In the genomic region with DNA sequence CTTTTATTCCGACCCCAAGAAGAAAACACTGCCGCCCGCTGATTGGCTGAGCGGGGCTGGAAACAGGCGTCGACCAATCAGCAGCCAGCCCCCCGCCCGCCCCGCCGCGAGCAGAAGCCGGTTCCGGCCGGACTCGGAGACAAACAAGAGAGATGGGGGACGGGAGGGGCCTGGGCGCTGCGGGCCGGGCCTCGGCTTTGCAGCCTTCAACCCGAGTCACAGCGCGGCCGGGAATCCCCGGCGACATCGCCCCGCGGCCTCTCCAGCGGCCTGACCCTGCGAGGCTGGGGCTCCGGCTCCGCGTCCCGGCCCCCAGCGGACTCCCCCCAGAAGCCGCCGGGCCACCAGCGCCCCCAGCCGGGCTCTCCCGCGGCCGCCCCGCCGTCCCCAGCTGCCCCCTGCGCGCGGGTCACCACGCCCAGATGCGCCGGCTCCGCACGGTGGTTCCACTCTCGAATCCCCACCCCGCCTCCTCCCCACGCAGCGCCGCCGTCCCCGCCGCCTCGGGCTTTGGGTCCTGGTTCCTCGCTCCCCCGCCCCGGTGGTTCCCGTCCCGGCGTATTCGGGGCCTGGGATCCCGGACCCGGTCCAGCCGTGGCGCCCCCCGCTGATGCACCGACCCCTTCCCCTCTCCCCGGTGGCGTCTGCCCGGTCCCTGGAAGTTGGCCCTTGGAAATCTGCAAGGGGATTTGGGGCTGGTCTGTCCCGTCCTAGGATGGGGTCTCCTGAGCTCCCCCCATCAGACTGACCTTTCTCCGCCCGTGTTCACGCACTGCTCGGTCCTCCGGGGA, we compare ENCODE assay signal across 8 cellular contexts. TPM values are rescaled to one million over a fixed set of nuclear protein-coding genes. Genes with fewer than 3 reads are reported as not detected.
DNase-seq lines count a peak whose midpoint lies in the region; ATAC-seq and TF ChIP-seq lines count a peak whose summit lies in the region.

No MANE protein-coding gene starts in this region.

- peak overlapping the region; percentile 76 for H3K4me3 ChIP-seq in choroid plexus epithelial cell (ENCODE audit: low read depth, low read length)

- intact Hi-C loops in activated CD4-positive, alpha-beta T cell treated with anti-CD3 and anti-CD28 coated beads for 36 hours (cut with DNase I, micrococcal nuclease) = loop anchor here (1.0 to 5.0 kb wide), 10 partner anchors 15 to 522 kb away; a partner anchor contains a TSS

- no peaks in the 10 kb centered on the region for H3K9me3 Mint-ChIP-seq in activated CD4-positive, alpha-beta T cell treated with anti-CD3 and anti-CD28 coated beads for 36 hours (ENCODE audit: low read depth)

- H3K4me3 Mint-ChIP-seq in activated CD4-positive, alpha-beta T cell treated with anti-CD3 and anti-CD28 coated beads for 36 hours = peak overlapping the region; percentile 76

- ATAC-seq in GM19035 (IDR thresholded peaks at IDR 0.05; ENCODE audit: unreplicated experiment) (peak; percentile 59), HG03354 (IDR thresholded peaks at IDR 0.05; ENCODE audit: poor library complexity, severe bottlenecking, unreplicated experiment) (peak; percentile 65)
- ATAC-seq in activated CD4-positive, alpha-beta T cell treated with anti-CD3 and anti-CD28 coated beads for 36 hours = peak; percentile 80

- H3K27me3 Mint-ChIP-seq in activated CD4-positive, alpha-beta T cell treated with anti-CD3 and anti-CD28 coated beads for 36 hours = peaks cover 12% of the 10 kb centered on the region

- peaks cover 7% of the 10 kb centered on the region for H3K4me1 Mint-ChIP-seq in activated CD4-positive, alpha-beta T cell treated with anti-CD3 and anti-CD28 coated beads for 36 hours

- CTCF ChIA-PET in activated CD4-positive, alpha-beta T cell treated with anti-CD3 and anti-CD28 coated beads for 36 hours (lab: Charles Lee) = interaction anchor here (0.6 to 2.3 kb wide), 10 partner anchors 11 to 264 kb away, joined by 3 to 36 read pairs (median 6); a partner anchor contains a TSS

- peak; percentile 81 for DNase-seq in AG09319 (ENCODE audit: extremely low read depth, low read depth)
- DNase-seq in NCI-H510A (lab: John Stamatoyannopoulos, UW) = peak; percentile 86
- peak; percentile 93 for DNase-seq in activated CD4-positive, alpha-beta T cell treated with anti-CD3 and anti-CD28 coated beads for 36 hours
- peak; percentile 94 for DNase-seq in choroid plexus epithelial cell (ENCODE audit: low read depth)
- peak; percentile 95 for DNase-seq in kidney tubule cell (ENCODE audit: low spot score)
- peak; percentile 81 for DNase-seq in stimulated activated CD4-positive, alpha-beta T cell treated with anti-CD3 and anti-CD28 coated beads, Interleukin-15, amount 100 ng/mL, for 48 hours (ENCODE audit: low read depth in 2 of 2)

- POLR2A ChIA-PET in activated CD4-positive, alpha-beta T cell treated with anti-CD3 and anti-CD28 coated beads for 36 hours (lab: Charles Lee) = interaction anchor here (0.9 kb wide), 1 partner anchor 21 kb away, joined by 4 read pairs; a partner anchor contains a TSS

- H3K36me3 Mint-ChIP-seq in activated CD4-positive, alpha-beta T cell treated with anti-CD3 and anti-CD28 coated beads for 36 hours (ENCODE audit: low read depth) = no peaks in the 10 kb centered on the region

- TF ChIP-seq CTCF in AG09319 (IDR thresholded peaks at IDR 0.05; ENCODE audit: low read depth, low read length) (no peak; the same call in 1 of the 2 replicates), choroid plexus epithelial cell (conservative IDR thresholded peaks at IDR 0.05; ENCODE audit: low read depth, low read length) (no peak)

- peak overlapping the region; percentile 56 for H3K27ac Mint-ChIP-seq in activated CD4-positive, alpha-beta T cell treated with anti-CD3 and anti-CD28 coated beads for 36 hours

RNA-seq across cellular contexts. Expression of a gene that starts 0.4 kb away (rescaled TPM):
- total RNA-seq in activated CD4-positive, alpha-beta T cell treated with anti-CD3 and anti-CD28 coated beads for 36 hours = 1 to 10 TPM in 1 of 2 experiments, under 1 TPM in 1; 0.76 to 1.1 TPM

RNA-seq across cellular contexts. Expression of a gene that starts 16.5 kb away (rescaled TPM):
- 1 to 10 TPM in 1 of 2 experiments, under 1 TPM in 1; 0.98 to 1.2 TPM for total RNA-seq in activated CD4-positive, alpha-beta T cell treated with anti-CD3 and anti-CD28 coated beads for 36 hours

RNA-seq across cellular contexts. Expression of a gene that starts 20.6 kb away (rescaled TPM):
- total RNA-seq in activated CD4-positive, alpha-beta T cell treated with anti-CD3 and anti-CD28 coated beads for 36 hours = 1 to 10 TPM; 2.1 to 2.6 TPM

RNA-seq across cellular contexts. Expression of a gene that starts 55.6 kb away (rescaled TPM):
- total RNA-seq in activated CD4-positive, alpha-beta T cell treated with anti-CD3 and anti-CD28 coated beads for 36 hours = 100 to 1,000 TPM; 391 to 425 TPM

Comparison
In these comparisons a context has a peak if more than half of its experiments do, and no peak if none do; other contexts are left out.
1. Peak in every context shown above with its lines: DNase-seq, ATAC-seq and H3K4me3 ChIP-seq.